8 cellular contexts compared by ENCODE assay signal in the genomic region with DNA sequence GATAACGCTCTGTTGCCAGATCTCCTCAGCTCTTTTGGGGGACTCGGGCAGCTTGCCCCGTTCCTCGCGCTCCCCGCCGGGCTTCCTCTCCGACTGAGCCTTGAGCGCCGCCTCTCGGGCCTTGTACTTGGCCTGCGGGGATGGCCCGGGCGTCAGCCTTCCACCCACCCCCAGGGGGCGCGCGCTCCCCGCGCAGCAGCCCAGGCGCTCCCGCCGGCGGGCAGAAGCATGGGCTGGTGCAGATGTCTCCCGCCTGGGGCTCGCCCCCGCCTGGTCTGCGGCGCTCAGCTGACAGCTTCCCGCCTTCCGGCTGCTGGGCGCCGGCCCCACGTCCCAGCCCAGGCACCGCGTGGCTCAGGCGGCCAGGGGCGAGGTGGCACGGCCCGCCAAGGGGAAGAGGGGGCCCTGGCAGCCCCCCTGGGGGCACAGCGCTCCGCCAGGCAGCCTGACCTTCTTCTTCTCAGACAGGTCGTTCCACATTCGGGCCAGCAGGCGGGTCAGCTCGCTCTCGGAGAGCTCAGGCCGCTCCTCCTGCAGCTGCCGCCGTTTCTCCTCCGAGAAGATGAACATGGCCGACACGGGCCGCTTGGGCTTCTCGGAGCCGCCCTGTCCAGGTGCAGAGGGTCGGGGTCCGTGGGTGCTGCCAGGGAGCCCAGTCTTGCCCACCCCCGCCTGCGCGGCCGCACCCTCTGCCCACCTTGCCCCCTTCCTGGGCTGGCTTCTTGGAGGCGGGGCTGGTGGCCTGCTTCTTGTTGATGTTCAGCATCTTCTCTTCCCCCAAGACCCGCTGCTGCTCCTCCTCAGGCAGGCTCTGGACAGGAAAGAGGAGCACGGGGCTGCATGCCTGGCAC. TPM values are rescaled to one million over a fixed set of nuclear protein-coding genes. Genes with fewer than 3 reads are reported as not detected.
DNase-seq lines count a peak whose midpoint lies in the region; ATAC-seq, FAIRE-seq and TF ChIP-seq lines count a peak whose summit lies in the region.

No MANE protein-coding gene starts in this region.

- CTCF ChIA-PET in A549 (lab: Yijun Ruan, JAX) = interaction anchor here (0.6 to 10.7 kb wide), 72 partner anchors 8 to 508 kb away, joined by 3 to 246 read pairs (median 4); partner anchors contain the start of genes ASB16, FAM171A2, GRN and HDAC5

- H3K27me3 Mint-ChIP-seq in naive B cell = no peaks in the 10 kb centered on the region
- no peaks in the 10 kb centered on the region for H3K27me3 Mint-ChIP-seq in stimulated activated memory B cell treated with anti-CD40 and anti-IgM and Interleukin-4, amounts not matched to agents 10 μg/mL and 1 μg/mL and 100 μg/mL, for 72 hours

- H3K36me3 ChIP-seq in OCI-LY1 (ENCODE audit: insufficient read depth, low read length) = peaks cover 74% of the 10 kb centered on the region

- H3K4me2 ChIP-seq in A549 = peak overlapping the region; percentile 37; the same call in 1 of the 3 replicates
- peak overlapping the region; percentile 68 for H3K4me2 ChIP-seq in OCI-LY1 (ENCODE audit: low read length)

- H3F3A ChIP-seq in OCI-LY1 (ENCODE audit: insufficient read depth, low read length) = no peaks in the 10 kb centered on the region

- H3K27ac ChIP-seq in A549 (peak overlapping the region in 1 of 2 experiments; percentile 65; a peak in 2 of 6 replicates), OCI-LY1 (ENCODE audit: low read depth, low read length, poor library complexity, severe bottlenecking) (peak overlapping the region; percentile 74)

- TF ChIP-seq POLR2A in A549 (IDR thresholded peaks at IDR 0.05; ENCODE audit: low read length) = no peak

- POLR2A ChIA-PET in A549 (lab: Yijun Ruan, JAX) = interaction anchor here (0.5 to 2.3 kb wide), 7 partner anchors 10 to 1615 kb away, joined by 3 to 9 read pairs (median 5); partner anchors contain the start of genes ATXN7L3 and GRN

- peaks cover 42 to 62% (median 57%) of the 10 kb centered on the region in 3 donors for H3K4me1 Mint-ChIP-seq in naive B cell
- peaks cover 63% of the 10 kb centered on the region for H3K4me1 Mint-ChIP-seq in stimulated activated memory B cell treated with anti-CD40 and anti-IgM and Interleukin-4, amounts not matched to agents 10 μg/mL and 1 μg/mL and 100 μg/mL, for 72 hours

- no peak overlapping the region for H3K4me3 ChIP-seq in A549
- peak overlapping the region; percentile 46 for H3K4me3 ChIP-seq in OCI-LY1 (ENCODE audit: low read depth, low read length, poor library complexity, severe bottlenecking)

- ATAC-seq in A549 = peak; percentile 77 to 92
- ATAC-seq in GM18867 (IDR thresholded peaks at IDR 0.05; ENCODE audit: unreplicated experiment) = peak; percentile 74
- ATAC-seq in HG03196 (IDR thresholded peaks at IDR 0.05; ENCODE audit: unreplicated experiment) = peak; percentile 52
- ATAC-seq in esophagus mucosa = peak; percentile 76
- peak; percentile 97 to 98 for ATAC-seq in naive B cell (ENCODE audit: low read depth in 2 of 2)
- peak; percentile 98 for ATAC-seq in stimulated activated memory B cell treated with anti-CD40 and anti-IgM and Interleukin-4, amounts not matched to agents 10 μg/mL and 1 μg/mL and 100 μg/mL, for 72 hours

- FAIRE-seq in A549 (lab: Jason Lieb, UNC) = no peak

- 43% methylated on average over 56 of the region's 64 CpGs for WGBS in A549 (ENCODE audit: missing lambda C conversion rate)

- no peaks in the 10 kb centered on the region for H3K27me3 ChIP-seq in OCI-LY1 (ENCODE audit: insufficient read depth, low read length)

- H3K79me2 ChIP-seq in OCI-LY1 (ENCODE audit: insufficient read depth, low read length) = no peaks in the 10 kb centered on the region

- H4K20me1 ChIP-seq in OCI-LY1 (ENCODE audit: insufficient read depth, low read length) = no peaks in the 10 kb centered on the region

- peaks cover 4 to 26% of the 10 kb centered on the region in 2 donors for H3K36me3 Mint-ChIP-seq in naive B cell
- H3K36me3 Mint-ChIP-seq in stimulated activated memory B cell treated with anti-CD40 and anti-IgM and Interleukin-4, amounts not matched to agents 10 μg/mL and 1 μg/mL and 100 μg/mL, for 72 hours = peaks cover 74% of the 10 kb centered on the region

- TF ChIP-seq CTCF in A549 (IDR thresholded peaks at IDR 0.05) (peak; percentile 99), OCI-LY1 (IDR thresholded peaks at IDR 0.05; ENCODE audit: low read length) (peak; percentile 97)

- DNase-seq in A549 (ENCODE audit: low read depth in 1 of 2, low spot score in 1 of 2) (peak; percentile 84 to 91), activated T-cell treated with anti-CD3 and anti-CD28 coated beads for 48 hours (ENCODE audit: low read depth) (peak; percentile 95), naive B cell (peak; percentile 94)

- H3K27ac Mint-ChIP-seq in naive B cell = peak overlapping the region in 5 of 6 donors; percentile 11 to 97 (median 85)
- H3K27ac Mint-ChIP-seq in stimulated activated memory B cell treated with anti-CD40 and anti-IgM and Interleukin-4, amounts not matched to agents 10 μg/mL and 1 μg/mL and 100 μg/mL, for 72 hours = peak overlapping the region; percentile 87

- H3K4me3 Mint-ChIP-seq in naive B cell = peak overlapping the region in 6 of 8 donors; percentile 16 to 75 (median 58)
- peak overlapping the region; percentile 73 for H3K4me3 Mint-ChIP-seq in stimulated activated memory B cell treated with anti-CD40 and anti-IgM and Interleukin-4, amounts not matched to agents 10 μg/mL and 1 μg/mL and 100 μg/mL, for 72 hours

- peak overlapping the region; percentile 72 for H3K9ac ChIP-seq in OCI-LY1 (ENCODE audit: low read length)

- H3K9me3 ChIP-seq in A549 (no peaks in the 10 kb centered on the region), OCI-LY1 (ENCODE audit: low read length) (no peaks in the 10 kb centered on the region)

- H3K9me2 ChIP-seq in OCI-LY1 (ENCODE audit: low read depth, low read length) = no peaks in the 10 kb centered on the region

- no peak overlapping the region for H2AFZ ChIP-seq in OCI-LY1 (ENCODE audit: low read length)

- peak; percentile 84 to 96 for TF ChIP-seq RAD21 in A549 (conservative IDR thresholded peaks at IDR 0.05 in 1 of 2, IDR thresholded peaks at IDR 0.05 in 1 of 2)

- no peaks in the 10 kb centered on the region for H3K9me3 Mint-ChIP-seq in naive B cell
- no peaks in the 10 kb centered on the region for H3K9me3 Mint-ChIP-seq in stimulated activated memory B cell treated with anti-CD40 and anti-IgM and Interleukin-4, amounts not matched to agents 10 μg/mL and 1 μg/mL and 100 μg/mL, for 72 hours

- no peak for TF ChIP-seq EP300 in A549 (IDR thresholded peaks at IDR 0.05)

- H3K4me1 ChIP-seq in A549 = peaks cover 27% of the 10 kb centered on the region
- peaks cover 36% of the 10 kb centered on the region for H3K4me1 ChIP-seq in OCI-LY1 (ENCODE audit: insufficient read depth, low read length, severe bottlenecking)

TF ChIP-seq in A549, 52 proteins besides CTCF, POLR2A, EP300 and RAD21 (continues in another document):
- TF ChIP-seq, protein P1, sequence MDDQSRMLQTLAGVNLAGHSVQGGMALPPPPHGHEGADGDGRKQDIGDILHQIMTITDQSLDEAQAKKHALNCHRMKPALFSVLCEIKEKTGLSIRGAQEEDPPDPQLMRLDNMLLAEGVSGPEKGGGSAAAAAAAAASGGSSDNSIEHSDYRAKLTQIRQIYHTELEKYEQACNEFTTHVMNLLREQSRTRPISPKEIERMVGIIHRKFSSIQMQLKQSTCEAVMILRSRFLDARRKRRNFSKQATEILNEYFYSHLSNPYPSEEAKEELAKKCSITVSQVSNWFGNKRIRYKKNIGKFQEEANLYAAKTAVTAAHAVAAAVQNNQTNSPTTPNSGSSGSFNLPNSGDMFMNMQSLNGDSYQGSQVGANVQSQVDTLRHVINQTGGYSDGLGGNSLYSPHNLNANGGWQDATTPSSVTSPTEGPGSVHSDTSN (IDR thresholded peaks at IDR 0.05) = peak; percentile 44; the same call in 1 of the 2 replicates

RNA-seq across cellular contexts. Expression of gene UBTF, which starts 8.9 kb away (rescaled TPM):
- polyA plus RNA-seq in A549 (2011; rRNA removed) = 39.8 and 44.0 TPM in 2 replicates
- polyA plus RNA-seq in A549 (2012; cell fraction: cytosol; rRNA removed) = 37.0 and 41.6 TPM in 2 replicates
- polyA plus RNA-seq in A549 (2012; cell fraction: nucleus; rRNA removed) = 36.1 and 47.3 TPM in 2 replicates
- 75.0 to 76.2 TPM (median 75.5 TPM) in 3 replicates for polyA plus RNA-seq in A549 (2017; fragmentation: RNase III; extraction: RNeasy Plus Mini Kit Qiagen cat#74134 plus additional on column Dnase treatment)
- 28.2 and 29.7 TPM in 2 replicates for polyA minus RNA-seq in A549 (2011; rRNA and poly(A)+ RNA removed)
- total RNA-seq in esophagus mucosa = 60.7 TPM
- 10 to 100 TPM; 20.2 to 77.3 (median 43.0) TPM for polyA plus RNA-seq in naive B cell (ENCODE audit: low read depth in 6 of 6)

RNA-seq across cellular contexts. Expression of gene ATXN7L3, which starts 10.9 kb away (rescaled TPM):
- polyA plus RNA-seq in A549 (2011; rRNA removed) = 65.7 and 72.7 TPM in 2 replicates
- polyA plus RNA-seq in A549 (2012; cell fraction: cytosol; rRNA removed) = 39.3 and 52.4 TPM in 2 replicates
- 84.7 and 105 TPM in 2 replicates for polyA plus RNA-seq in A549 (2012; cell fraction: nucleus; rRNA removed)
- 54.0 to 66.2 TPM (median 60.5 TPM) in 3 replicates for polyA plus RNA-seq in A549 (2017; fragmentation: RNase III; extraction: RNeasy Plus Mini Kit Qiagen cat#74134 plus additional on column Dnase treatment)
- polyA minus RNA-seq in A549 (2011; rRNA and poly(A)+ RNA removed) = 67.2 and 79.1 TPM in 2 replicates
- 61.6 TPM for total RNA-seq in esophagus mucosa
- polyA plus RNA-seq in naive B cell (ENCODE audit: low read depth in 6 of 6) = 10 to 100 TPM in 3 of 6 donors, 1 to 10 TPM in 3; 6.6 to 14.4 (median 9.4) TPM

RNA-seq across cellular contexts. Expression of gene TMUB2, which starts 23.8 kb away (rescaled TPM):
- polyA plus RNA-seq in A549 (2011; rRNA removed) = 36.2 and 43.3 TPM in 2 replicates
- 37.3 and 45.4 TPM in 2 replicates for polyA plus RNA-seq in A549 (2012; cell fraction: cytosol; rRNA removed)
- polyA plus RNA-seq in A549 (2012; cell fraction: nucleus; rRNA removed) = 104 and 115 TPM in 2 replicates
- 37.6 to 44.4 TPM (median 42.0 TPM) in 3 replicates for polyA plus RNA-seq in A549 (2017; fragmentation: RNase III; extraction: RNeasy Plus Mini Kit Qiagen cat#74134 plus additional on column Dnase treatment)
- 29.9 and 32.2 TPM in 2 replicates for polyA minus RNA-seq in A549 (2011; rRNA and poly(A)+ RNA removed)
- total RNA-seq in esophagus mucosa = 18.2 TPM
- 10 to 100 TPM; 39.7 to 69.9 (median 44.8) TPM for polyA plus RNA-seq in naive B cell (ENCODE audit: low read depth in 6 of 6)

RNA-seq across cellular contexts. Expression of gene ASB16, which starts 40.1 kb away (rescaled TPM):
- polyA plus RNA-seq in A549 (2011; rRNA removed) = 0.05 TPM in 1 of 2 replicates, not detected in the other
- polyA plus RNA-seq in A549 (2012; cell fraction: cytosol; rRNA removed) = 0.04 and 0.06 TPM in 2 replicates
- polyA plus RNA-seq in A549 (2012; cell fraction: nucleus; rRNA removed) = 0.67 and 0.69 TPM in 2 replicates
- polyA plus RNA-seq in A549 (2017; fragmentation: RNase III; extraction: RNeasy Plus Mini Kit Qiagen cat#74134 plus additional on column Dnase treatment) = 0.12 to 0.16 TPM (median 0.15 TPM) in 3 replicates
- polyA minus RNA-seq in A549 (2011; rRNA and poly(A)+ RNA removed) = not detected in 2 replicates
- not detected for total RNA-seq in esophagus mucosa
- under 1 TPM in 4 of 6 donors, not detected in 2; 0.19 to 0.43 (median 0.31) TPM for polyA plus RNA-seq in naive B cell (ENCODE audit: low read depth in 6 of 6)

RNA-seq across cellular contexts. Expression of gene SLC4A1, which starts 57.4 kb away (rescaled TPM):
- polyA plus RNA-seq in A549 (2011; rRNA removed) (0.03 TPM in 1 of 2 replicates, not detected in the other), A549 (2017; fragmentation: RNase III; extraction: RNeasy Plus Mini Kit Qiagen cat#74134 plus additional on column Dnase treatment) (not detected in 3 replicates), naive B cell (ENCODE audit: low read depth in 6 of 6) (under 1 TPM in 3 of 6 donors, not detected in 3; 0.07 to 0.20 (median 0.12) TPM)
- 0.01 TPM in 1 of 2 replicates, not detected in the other for polyA plus RNA-seq in A549 (2012; cell fraction: cytosol; rRNA removed)
- 0.02 and 0.21 TPM in 2 replicates for polyA plus RNA-seq in A549 (2012; cell fraction: nucleus; rRNA removed)
- polyA minus RNA-seq in A549 (2011; rRNA and poly(A)+ RNA removed) = not detected in 2 replicates
- not detected for total RNA-seq in esophagus mucosa
